In the genomic region with DNA sequence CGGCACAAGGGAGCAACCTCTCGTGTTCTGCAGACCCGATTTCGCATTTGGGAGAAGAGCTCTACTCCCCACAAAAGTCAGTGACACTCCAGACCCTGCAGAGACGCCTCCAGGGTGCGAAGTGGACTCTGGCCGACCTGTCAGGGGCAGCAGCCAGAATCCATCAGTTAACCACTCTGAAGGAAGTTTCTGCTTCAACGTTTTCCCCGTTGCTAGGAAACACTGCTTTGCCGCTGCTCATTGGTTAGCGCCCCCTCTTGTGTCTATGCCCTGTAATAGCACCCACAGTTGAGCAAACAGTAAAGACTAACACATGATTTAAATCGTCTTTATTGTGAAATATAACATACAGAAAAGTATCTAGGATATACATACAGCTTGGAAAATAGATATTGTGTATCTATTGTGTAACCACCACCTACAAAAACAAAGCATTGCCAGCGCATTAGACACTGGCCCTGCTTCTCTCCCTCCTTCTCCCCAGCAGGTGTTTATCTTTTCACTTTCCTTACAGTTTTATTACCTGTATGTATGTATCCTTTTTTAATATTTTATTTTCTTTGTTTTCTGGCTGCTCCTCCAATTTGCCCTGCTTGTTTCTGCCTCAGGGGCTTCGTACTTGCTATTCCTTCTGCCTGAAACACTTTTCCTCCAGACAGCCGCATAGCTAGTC, we compare ENCODE assay signal across 8 cellular contexts. TPM values are rescaled to one million over a fixed set of nuclear protein-coding genes. Genes with fewer than 3 reads are reported as not detected.
DNase-seq lines count a peak whose midpoint lies in the region; ATAC-seq and TF ChIP-seq lines count a peak whose summit lies in the region.

No MANE protein-coding gene starts in this region.

- ATAC-seq in GM18870 (IDR thresholded peaks at IDR 0.05; ENCODE audit: unreplicated experiment) = peak; percentile 76
- peak; percentile 96 for ATAC-seq in HG03354 (IDR thresholded peaks at IDR 0.05; ENCODE audit: poor library complexity, severe bottlenecking, unreplicated experiment)
- peak; percentile 98 to 100 (median 100) for ATAC-seq in right lobe of liver

- intact Hi-C loops in colonic mucosa (cut with DNase I) (no loop called here), right lobe of liver (cut with DNase I) (no loop called here)

- H3K9ac ChIP-seq in colonic mucosa (ENCODE audit: low read depth in 2 of 2, low read length in 2 of 2) = no peak overlapping the region

- no peak overlapping the region for H3K27ac ChIP-seq in colonic mucosa
- H3K27ac ChIP-seq in right lobe of liver = no peak overlapping the region

- DNase-seq in AG09319 (ENCODE audit: extremely low read depth, low read depth) (peak; percentile 48), NCI-H510A treated with DMSO at 0.1 percent for 48 hours (lab: John Stamatoyannopoulos, UW) (peak; percentile 70), colonic mucosa (peak; percentile 81), right lobe of liver (peak; percentile 64 to 82 (median 75))
- peak; percentile 58 to 73 for DNase-seq in activated CD4-positive, alpha-beta T cell treated with anti-CD3 and anti-CD28 coated beads for 4 hours
- DNase-seq in stimulated activated CD4-positive, alpha-beta T cell treated with anti-CD3 and anti-CD28 coated beads, TNF-alpha, amount 100 ng/mL, for 24 hours (ENCODE audit: low read depth in 3 of 3) = peak; percentile 35 to 54 (median 51)

- WGBS in right lobe of liver (ENCODE audit: insufficient coverage, low coverage, low lambda C conversion rate, missing lambda C conversion rate) = 7% methylated on average over 15 of the region's 15 CpGs

- H3K4me1 ChIP-seq in colonic mucosa = no peaks in the 10 kb centered on the region
- H3K4me1 ChIP-seq in right lobe of liver = peaks cover 0 to 6% (median 2%) of the 10 kb centered on the region in 4 donors

- H3K4me3 ChIP-seq in colonic mucosa (no peak overlapping the region), right lobe of liver (no peak overlapping the region)

- TF ChIP-seq CTCF in AG09319 (IDR thresholded peaks at IDR 0.05; ENCODE audit: low read depth, low read length) (peak; percentile 99), colonic mucosa (IDR thresholded peaks at IDR 0.05) (peak; percentile 88), right lobe of liver (IDR thresholded peaks at IDR 0.05) (peak; percentile 87 to 97 (median 92))

- no peaks in the 10 kb centered on the region for H3K27me3 ChIP-seq in colonic mucosa
- H3K27me3 ChIP-seq in right lobe of liver = no peaks in the 10 kb centered on the region

- H3K9me3 ChIP-seq in colonic mucosa (no peaks in the 10 kb centered on the region), right lobe of liver (no peaks in the 10 kb centered on the region)

- H3K36me3 ChIP-seq in colonic mucosa (no peaks in the 10 kb centered on the region), right lobe of liver (no peaks in the 10 kb centered on the region)

- TF ChIP-seq POLR2A in right lobe of liver (IDR thresholded peaks at IDR 0.05) = no peak

RNA-seq across cellular contexts. Expression of a gene that starts 38.9 kb away (rescaled TPM):
- total RNA-seq in colonic mucosa (not detected), right lobe of liver (1 to 10 TPM in 1 of 6 experiments, under 1 TPM in 2, not detected in 3; 0.35 to 1.1 (median 0.51) TPM)

RNA-seq across cellular contexts. Expression of a gene that starts 56.2 kb away (rescaled TPM):
- total RNA-seq in colonic mucosa (10 to 100 TPM; 66.1 to 79.5 TPM), right lobe of liver (10 to 100 TPM; 55.7 to 72.8 (median 60.4) TPM)
